ENCODE assay signal across 12 cellular contexts in genomic region chr7:101818699-101819071, GRCh38. TPM values are rescaled to one million over a fixed set of nuclear protein-coding genes. Genes with fewer than 3 reads are reported as not detected.
DNase-seq lines count a peak whose midpoint lies in the region; ATAC-seq and TF ChIP-seq lines count a peak whose summit lies in the region.
"Had no signal": no experiment of that assay in that cellular context is flagged by ENCODE, and none has a peak within 500 bp of the region (broad histone marks: within the 10 kb centered on the region; RNA-seq: fewer than 3 reads in every experiment).

No MANE protein-coding gene starts in this region.

- intact Hi-C loops in CD4-positive, alpha-beta T cell (cut with DNase I, micrococcal nuclease): loop anchor here in 1 of 2 experiments (10.0 kb wide), 1 partner anchor 1256 kb away; the partner anchor contains the start of genes ARMC10 and FBXL13
- intact Hi-C loops in esophagus muscularis mucosa (cut with DNase I): loop anchor here (5.0 to 10.0 kb wide), 5 partner anchors 39 to 416 kb away; no protein-coding TSS in a partner anchor

- H3K79me2 ChIP-seq in Loucy (ENCODE audit: insufficient read depth, low read length) (peaks cover 69% of the 10 kb centered on the region), neural cell (replicated peaks; ENCODE audit: insufficient read depth, low read length) (peaks cover 55% of the 10 kb centered on the region)

- POLR2A ChIA-PET in CD4-positive, alpha-beta T cell (lab: Charles Lee): interaction anchor here (0.9 to 1.5 kb wide), 3 partner anchors 38 to 75 kb away, joined by 3 to 6 read pairs (median 4); no protein-coding TSS in a partner anchor

- DNase-seq in CD4-positive, alpha-beta T cell: no peak
- DNase-seq in esophagus muscularis mucosa (ENCODE audit: extremely low spot score) (no peak), NCI-H1105 (lab: John Stamatoyannopoulos, UW) (no peak), iPS-NIHi11 (ENCODE audit: low spot score) (no peak), SW 1271 (lab: John Stamatoyannopoulos, UW) (no peak), RKO (ENCODE audit: low spot score) (no peak)
- DNase-seq: activated CD8-positive, alpha-beta memory T cell treated with anti-CD3 and anti-CD28 coated beads, Interleukin-2, amount 50 U/mL, for 48 hours; NCI-H69; T1000 had no signal

- peaks cover 5% of the 10 kb centered on the region for H3K27me3 Mint-ChIP-seq in CD4-positive, alpha-beta T cell

- H3K36me3 ChIP-seq in Loucy (ENCODE audit: insufficient read depth, low read length) (no peaks in the 10 kb centered on the region), esophagus muscularis mucosa (no peaks in the 10 kb centered on the region), neural cell (ENCODE audit: insufficient read depth, low read length) (no peaks in the 10 kb centered on the region)

- no peaks in the 10 kb centered on the region for H3K9me3 ChIP-seq in CD4-positive, alpha-beta T cell (ENCODE audit: control insufficient read depth, low read length)
- H3K9me3 ChIP-seq in Loucy (ENCODE audit: insufficient read depth, low read depth, low read length) (no peaks in the 10 kb centered on the region), esophagus muscularis mucosa (no peaks in the 10 kb centered on the region), neural cell (ENCODE audit: low read length) (no peaks in the 10 kb centered on the region)

- H3K9me3 Mint-ChIP-seq in CD4-positive, alpha-beta T cell: no peaks in the 10 kb centered on the region

- TF ChIP-seq CTCF in CD4-positive, alpha-beta T cell (IDR thresholded peaks at IDR 0.05): no peak
- TF ChIP-seq CTCF in Loucy (conservative IDR thresholded peaks at IDR 0.05; ENCODE audit: low read length): no peak
- no peak for TF ChIP-seq CTCF in esophagus muscularis mucosa (IDR thresholded peaks at IDR 0.05)
- TF ChIP-seq CTCF in neural cell (IDR thresholded peaks at IDR 0.05; ENCODE audit: poor library complexity, severe bottlenecking): no peak

- no peaks in the 10 kb centered on the region for H3F3A ChIP-seq in Loucy (ENCODE audit: low read depth)
- no peaks in the 10 kb centered on the region for H3F3A ChIP-seq in neural cell (ENCODE audit: insufficient read depth, low read length, poor library complexity, severe bottlenecking)

- H3K4me1 ChIP-seq in Loucy (ENCODE audit: insufficient read depth, low read length, poor library complexity, severe bottlenecking) (peaks cover 40% of the 10 kb centered on the region), esophagus muscularis mucosa (peaks cover 31 to 61% (median 49%) of the 10 kb centered on the region in 4 donors)

- no peak for TF ChIP-seq POLR2A in esophagus muscularis mucosa (IDR thresholded peaks at IDR 0.05; ENCODE audit: low read depth)

- peak overlapping the region; percentile 99 for H3K4me2 ChIP-seq in Loucy (ENCODE audit: low read depth, low read length, poor library complexity, severe bottlenecking)
- H3K4me2 ChIP-seq in neural cell (ENCODE audit: low read length): peak overlapping the region; percentile 16

- H3K4me3 ChIP-seq in Loucy (ENCODE audit: low read length, poor library complexity, severe bottlenecking) (peak overlapping the region; percentile 83), esophagus muscularis mucosa (no peak overlapping the region), neural cell (ENCODE audit: low read length) (peak overlapping the region; percentile 73)

- no peaks in the 10 kb centered on the region for H3K9me2 ChIP-seq in Loucy (replicated peaks; ENCODE audit: low read depth, low read length)
- H3K9me2 ChIP-seq in neural cell (ENCODE audit: insufficient read depth, low read length): no peaks in the 10 kb centered on the region

- H3K9ac ChIP-seq in Loucy (ENCODE audit: low read depth, low read length, poor library complexity, severe bottlenecking) (peak overlapping the region; percentile 77), neural cell (ENCODE audit: low read length) (no peak overlapping the region)

- H3K27ac Mint-ChIP-seq in CD4-positive, alpha-beta T cell: no peak overlapping the region

- peaks cover 59% of the 10 kb centered on the region for H4K20me1 ChIP-seq in Loucy (ENCODE audit: insufficient read depth, low read length, poor library complexity, severe bottlenecking)
- peaks cover 18% of the 10 kb centered on the region for H4K20me1 ChIP-seq in neural cell (ENCODE audit: insufficient read depth)

- H2AFZ ChIP-seq in Loucy (ENCODE audit: low read length) (no peak overlapping the region), neural cell (ENCODE audit: low read depth, low read length) (no peak overlapping the region)

- peaks cover 44% of the 10 kb centered on the region for H3K4me1 Mint-ChIP-seq in CD4-positive, alpha-beta T cell (ENCODE audit: low read depth)

- H3K27ac ChIP-seq in CD4-positive, alpha-beta T cell (ENCODE audit: low read depth, low read length): no peak overlapping the region
- H3K27ac ChIP-seq in esophagus muscularis mucosa (replicated peaks in 1 of 4) (peak overlapping the region; percentile 11 to 88 (median 82)), neural cell (ENCODE audit: low read length) (no peak overlapping the region)
- H3K27ac ChIP-seq: C4-2B had no signal

- H3K36me3 Mint-ChIP-seq in CD4-positive, alpha-beta T cell (ENCODE audit: low read depth): peaks cover 13% of the 10 kb centered on the region

- 92% methylated on average over 11 of the region's 11 CpGs for WGBS in esophagus muscularis mucosa

- TF ChIP-seq EP300 in esophagus muscularis mucosa (IDR thresholded peaks at IDR 0.05): no peak
- TF ChIP-seq EP300 in neural cell (conservative IDR thresholded peaks at IDR 0.05; ENCODE audit: poor library complexity, severe bottlenecking): no peak

- no peaks in the 10 kb centered on the region for H3K27me3 ChIP-seq in CD4-positive, alpha-beta T cell (ENCODE audit: control insufficient read depth, insufficient read depth, low read length)
- H3K27me3 ChIP-seq in Loucy (ENCODE audit: insufficient read depth, low read length, poor library complexity, severe bottlenecking): no peaks in the 10 kb centered on the region
- H3K27me3 ChIP-seq in esophagus muscularis mucosa: no peaks in the 10 kb centered on the region
- peaks cover 16% of the 10 kb centered on the region for H3K27me3 ChIP-seq in neural cell (ENCODE audit: insufficient read depth, low read depth, low read length)

- peak overlapping the region; percentile 91 for H3K4me3 Mint-ChIP-seq in CD4-positive, alpha-beta T cell

- CTCF ChIA-PET in CD4-positive, alpha-beta T cell (lab: Charles Lee): no interaction called here

- TF ChIP-seq RAD21 in neural cell (conservative IDR thresholded peaks at IDR 0.05): no peak

- no peak for ATAC-seq in CD4-positive, alpha-beta T cell (ENCODE audit: poor library complexity)

TF ChIP-seq in neural cell, 6 proteins besides CTCF, POLR2A, EP300 and RAD21:
- no peak for TF ChIP-seq SMC3 (conservative IDR thresholded peaks at IDR 0.05; ENCODE audit: poor library complexity)

RNA-seq across cellular contexts. Expression of gene CUX1, which starts 1.3 kb away (rescaled TPM):
- 10 to 100 TPM; 35.6 to 38.0 TPM for total RNA-seq in CD4-positive, alpha-beta T cell
- total RNA-seq in esophagus muscularis mucosa: 100 to 1,000 TPM in 2 of 4 donors, 10 to 100 TPM in 2; 61.5 to 136 (median 92.3) TPM
- polyA plus RNA-seq in neural cell: 25.2 and 26.6 TPM in 2 replicates
- polyA minus RNA-seq in neural cell: 71.1 and 84.6 TPM in 2 replicates

Comparison
In these comparisons a context has a peak if more than half of its experiments do, and no peak if none do; other contexts are left out.
1. H3K27ac ChIP-seq: peak in esophagus muscularis mucosa (4 of 4); none in CD4-positive, alpha-beta T cell (single experiment) and neural cell (single experiment).
2. H3K4me3 ChIP-seq: peak in Loucy (single experiment) and neural cell (single experiment); none in esophagus muscularis mucosa (0 of 4).